In the genomic region with DNA sequence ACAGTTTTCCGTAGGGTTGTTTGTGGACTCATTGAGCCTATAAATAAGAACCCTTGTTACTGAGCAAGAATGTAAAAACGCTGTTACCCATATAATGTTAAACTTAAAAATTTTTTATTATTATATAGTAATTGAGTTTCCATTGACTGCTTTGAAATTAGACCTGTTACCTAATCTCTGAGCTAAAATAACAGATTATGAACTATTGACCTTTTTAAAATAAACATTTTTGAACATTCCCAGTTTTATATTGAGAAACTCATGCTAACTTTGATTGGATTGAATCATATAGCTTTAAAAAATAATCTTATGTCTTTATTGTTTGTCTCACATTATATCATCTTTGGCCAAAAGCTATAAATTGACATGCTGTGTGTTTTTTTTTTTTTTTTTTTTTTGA, we compare ENCODE assay signal across 21 cellular contexts.
DNase-seq lines count a peak whose midpoint lies in the region; ATAC-seq and TF ChIP-seq lines count a peak whose summit lies in the region.
"Had no signal": no experiment of that assay in that cellular context is flagged by ENCODE, and none has a peak within 500 bp of the region (broad histone marks: within the 10 kb centered on the region; RNA-seq: fewer than 3 reads in every experiment).

No MANE protein-coding gene starts in this region.

- CTCF ChIA-PET in HEK293T (lab: Yijun Ruan, JAX), result no interaction called here

- peaks cover 7% of the 10 kb centered on the region for H3K4me1 Mint-ChIP-seq in T-helper 17 cell
- peaks cover 13% of the 10 kb centered on the region for H3K4me1 Mint-ChIP-seq in progenitor cell of endocrine pancreas (ENCODE audit: low read depth)
- H3K4me1 Mint-ChIP-seq: CD14-positive monocyte had no signal

- DNase-seq in HEK293T (ENCODE audit: extremely low spot score) (no peak), T-helper 17 cell (no peak), progenitor cell of endocrine pancreas (ENCODE audit: low spot score, unreplicated experiment) (no peak), DMS79 treated with DMSO at 0.1 percent for 48 hours (lab: John Stamatoyannopoulos, UW) (no peak)
- DNase-seq: 8988T; ACHN; BE2C; C1 segment of cervical spinal cord; CD4-positive, alpha-beta memory T cell; CD4-positive, CD25-positive, alpha-beta regulatory T cell; CD8-positive, alpha-beta memory T cell; COR-L47; DMS 273 treated with DMSO at 0.1 percent for 48 hours; DMS153; DMS53; DMS79; GF-D8 had no signal

- TF ChIP-seq CTCF in progenitor cell of endocrine pancreas (IDR thresholded peaks at IDR 0.05; ENCODE audit: unreplicated experiment), result no peak

- no peaks in the 10 kb centered on the region for H3K9me3 Mint-ChIP-seq in progenitor cell of endocrine pancreas (ENCODE audit: low read depth)
- H3K9me3 Mint-ChIP-seq: CD4-positive, alpha-beta memory T cell; CD4-positive, CD25-positive, alpha-beta regulatory T cell; CD8-positive, alpha-beta memory T cell had no signal

- H3K27ac Mint-ChIP-seq in T-helper 17 cell (peak overlapping the region; percentile 34), progenitor cell of endocrine pancreas (peak overlapping the region; percentile 16)
- H3K27ac Mint-ChIP-seq: CD14-positive monocyte; CD4-positive, alpha-beta memory T cell; CD4-positive, CD25-positive, alpha-beta regulatory T cell had no signal

- ATAC-seq in T-helper 17 cell (no peak), HG03520 (IDR thresholded peaks at IDR 0.05; ENCODE audit: unreplicated experiment) (no peak)
- ATAC-seq: GM12878 had no signal

- no peaks in the 10 kb centered on the region for H3K9me3 ChIP-seq in T-helper 17 cell (ENCODE audit: control insufficient read depth, low read length, poor library complexity, severe bottlenecking)
- H3K9me3 ChIP-seq: BE2C, BLaER1 had no signal

- POLR2A ChIA-PET in HEK293T (lab: Yijun Ruan, JAX), result no interaction called here

- H3K27me3 Mint-ChIP-seq in T-helper 17 cell (no peaks in the 10 kb centered on the region), progenitor cell of endocrine pancreas (no peaks in the 10 kb centered on the region)
- H3K27me3 Mint-ChIP-seq: CD4-positive, alpha-beta memory T cell; CD4-positive, CD25-positive, alpha-beta regulatory T cell; CD8-positive, alpha-beta memory T cell had no signal

- H3K36me3 Mint-ChIP-seq in T-helper 17 cell (ENCODE audit: low read depth), result no peaks in the 10 kb centered on the region
- peaks cover 3% of the 10 kb centered on the region for H3K36me3 Mint-ChIP-seq in progenitor cell of endocrine pancreas (ENCODE audit: insufficient read depth)

- H3K4me3 Mint-ChIP-seq in T-helper 17 cell, result no peak overlapping the region
- no peak overlapping the region for H3K4me3 Mint-ChIP-seq in progenitor cell of endocrine pancreas (ENCODE audit: low read depth)
- H3K4me3 Mint-ChIP-seq: CD14-positive monocyte; CD4-positive, alpha-beta memory T cell; CD4-positive, CD25-positive, alpha-beta regulatory T cell; CD8-positive, alpha-beta memory T cell had no signal

TF ChIP-seq in HEK293T, 16 proteins besides CTCF, POLR2A, EP300 and RAD21:
- TF ChIP-seq BHLHE40 (IDR thresholded peaks at IDR 0.05; ENCODE audit: borderline replicate concordance), result no peak
- TF ChIP-seq, protein P1, sequence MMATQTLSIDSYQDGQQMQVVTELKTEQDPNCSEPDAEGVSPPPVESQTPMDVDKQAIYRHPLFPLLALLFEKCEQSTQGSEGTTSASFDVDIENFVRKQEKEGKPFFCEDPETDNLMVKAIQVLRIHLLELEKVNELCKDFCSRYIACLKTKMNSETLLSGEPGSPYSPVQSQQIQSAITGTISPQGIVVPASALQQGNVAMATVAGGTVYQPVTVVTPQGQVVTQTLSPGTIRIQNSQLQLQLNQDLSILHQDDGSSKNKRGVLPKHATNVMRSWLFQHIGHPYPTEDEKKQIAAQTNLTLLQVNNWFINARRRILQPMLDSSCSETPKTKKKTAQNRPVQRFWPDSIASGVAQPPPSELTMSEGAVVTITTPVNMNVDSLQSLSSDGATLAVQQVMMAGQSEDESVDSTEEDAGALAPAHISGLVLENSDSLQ (IDR thresholded peaks at IDR 0.05), result no peak
- no peak for TF ChIP-seq SUZ12 (IDR thresholded peaks at IDR 0.05)
- TF ChIP-seq FOXK2 (IDR thresholded peaks at IDR 0.05), result no peak
- no peak for TF ChIP-seq HDGF (IDR thresholded peaks at IDR 0.05; ENCODE audit: borderline replicate concordance)
- TF ChIP-seq ZNF384 (IDR thresholded peaks at IDR 0.05), result peak; percentile 74
- no peak for TF ChIP-seq L3MBTL2 (conservative IDR thresholded peaks at IDR 0.05)
- TF ChIP-seq FOXA1 (IDR thresholded peaks at IDR 0.05), result no peak
